In the genomic region with DNA sequence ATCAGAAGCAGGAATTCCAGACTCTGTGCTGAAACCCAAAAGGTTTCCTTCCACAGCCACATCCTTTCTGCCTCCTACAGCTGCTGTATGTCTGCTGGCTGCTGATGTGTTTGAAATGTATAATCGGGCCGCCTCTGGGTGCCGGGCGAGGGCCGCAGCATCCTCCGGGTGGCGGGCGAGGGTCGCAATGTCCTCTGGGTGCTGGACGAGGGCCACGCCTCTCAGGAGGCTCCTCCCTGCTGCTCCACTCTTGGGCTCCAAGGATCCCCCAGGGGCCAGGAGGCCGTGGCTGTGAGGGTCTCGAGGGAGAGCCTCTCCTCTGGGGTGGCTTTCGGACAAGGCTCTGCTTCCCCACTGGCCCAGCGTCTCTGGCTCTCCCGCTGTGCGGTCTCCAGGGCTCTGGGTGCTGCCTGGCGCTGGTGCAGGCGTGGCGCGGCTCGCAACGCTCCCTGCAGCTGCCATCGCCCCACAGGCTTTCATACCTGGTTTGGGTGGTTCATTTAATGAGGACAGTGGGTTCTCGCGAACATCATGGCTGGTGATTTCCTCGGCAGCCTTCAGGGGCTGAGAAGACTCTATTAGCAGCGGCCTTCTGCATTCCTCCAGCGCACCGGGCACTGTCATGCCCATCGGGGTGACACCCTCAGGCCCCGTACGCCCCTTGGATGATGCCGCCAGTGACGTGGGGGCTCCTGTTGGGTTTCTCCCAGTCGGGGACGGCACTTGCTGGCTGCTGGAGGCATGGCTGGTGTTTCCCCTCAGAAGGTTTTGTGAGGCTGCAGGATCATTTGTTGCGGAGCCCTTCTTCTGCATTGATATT, we compare ENCODE assay signal across 16 cellular contexts. TPM values are rescaled to one million over a fixed set of nuclear protein-coding genes. Genes with fewer than 3 reads are reported as not detected.
A peak's percentile ranks its signal among the peaks of the same experiment; 100 is the strongest.
DNase-seq lines count a peak whose midpoint lies in the region; ATAC-seq and TF ChIP-seq lines count a peak whose summit lies in the region.
"Had no signal": no experiment of that assay in that cellular context is flagged by ENCODE, and none has a peak within 500 bp of the region (broad histone marks: within the 10 kb centered on the region; RNA-seq: fewer than 3 reads in every experiment).

No MANE protein-coding gene starts in this region.

- H3K4me1 Mint-ChIP-seq in chondrocyte (ENCODE audit: low read depth), result peaks cover 61% of the 10 kb centered on the region
- H3K4me1 Mint-ChIP-seq in activated T-helper 17 cell treated with anti-CD3 and anti-CD28 coated beads, Interleukin-2, amount 50 U/mL, for 72 hours, result no peaks in the 10 kb centered on the region
- H3K4me1 Mint-ChIP-seq in naive thymus-derived CD4-positive, alpha-beta T cell, result no peaks in the 10 kb centered on the region
- peaks cover 52% of the 10 kb centered on the region for H3K4me1 Mint-ChIP-seq in nephron progenitor cell
- H3K4me1 Mint-ChIP-seq: mesothelial cell of epicardium; stimulated activated naive CD8-positive, alpha-beta T cell treated with anti-CD3 and anti-CD28 coated beads, Interleukin-15, amount 100 ng/mL, for 72 hours had no signal

- no peak for TF ChIP-seq EP300 in suprapubic skin (IDR thresholded peaks at IDR 0.05)

- 90% methylated on average over 11 of the region's 38 CpGs for WGBS in suprapubic skin

- no peaks in the 10 kb centered on the region for H3K36me3 ChIP-seq in suprapubic skin
- H3K36me3 ChIP-seq in naive thymus-derived CD4-positive, alpha-beta T cell (ENCODE audit: control insufficient read depth in 2 of 3, insufficient read depth in 3 of 3, low read length in 3 of 3), result no peaks in the 10 kb centered on the region
- H3K36me3 ChIP-seq: cardiac muscle cell had no signal

- no peak overlapping the region for H3K27ac ChIP-seq in suprapubic skin
- H3K27ac ChIP-seq in naive thymus-derived CD4-positive, alpha-beta T cell (ENCODE audit: low read depth, low read length), result no peak overlapping the region
- H3K27ac ChIP-seq: cardiac muscle cell had no signal

- peaks cover 45% of the 10 kb centered on the region for H3K27me3 ChIP-seq in suprapubic skin
- H3K27me3 ChIP-seq in naive thymus-derived CD4-positive, alpha-beta T cell (ENCODE audit: control insufficient read depth in 2 of 2, insufficient read depth in 2 of 2, low read length in 2 of 2), result no peaks in the 10 kb centered on the region
- H3K27me3 ChIP-seq: cardiac muscle cell had no signal

- no peak overlapping the region for H3K4me3 ChIP-seq in suprapubic skin
- H3K4me3 ChIP-seq in naive thymus-derived CD4-positive, alpha-beta T cell (ENCODE audit: low read length), result no peak overlapping the region
- H3K4me3 ChIP-seq: cardiac muscle cell had no signal

- no peak for ATAC-seq in activated T-helper 17 cell treated with anti-CD3 and anti-CD28 coated beads, Interleukin-2, amount 50 U/mL, for 72 hours (replicated peaks)
- ATAC-seq in naive thymus-derived CD4-positive, alpha-beta T cell, result no peak
- ATAC-seq: stimulated activated naive CD8-positive, alpha-beta T cell treated with anti-CD3 and anti-CD28 coated beads, Interleukin-15, amount 100 ng/mL, for 72 hours had no signal

- DNase-seq in activated effector memory CD4-positive, alpha-beta T cell treated with anti-CD3 and anti-CD28 coated beads, Interleukin-2, amount 50 U/mL, for 16 hours, result peak; percentile 61
- no peak for DNase-seq in activated effector memory CD4-positive, alpha-beta T cell treated with Interleukin-2 at 50 U/mL for 16 hours
- DNase-seq in NCI-H1436 (lab: John Stamatoyannopoulos, UW), result peak; percentile 80
- DNase-seq in chondrocyte (ENCODE audit: low spot score), result peak; percentile 91
- DNase-seq in suprapubic skin (ENCODE audit: low spot score in 2 of 2), result peak; percentile 58 to 76
- DNase-seq in naive thymus-derived CD4-positive, alpha-beta T cell, result no peak
- no peak for DNase-seq in nephron progenitor cell
- DNase-seq: activated CD8-positive, alpha-beta memory T cell treated with anti-CD3 and anti-CD28 coated beads, Interleukin-2, amount 50 U/mL, for 4 hours; DND-41; Kasumi-1; NCI-H2081 treated with DMSO at 0.1 percent for 48 hours; stimulated activated naive CD8-positive, alpha-beta T cell treated with anti-CD3 and anti-CD28 coated beads, Interleukin-15, amount 100 ng/mL, for 72 hours had no signal

- no peak for TF ChIP-seq POLR2A in suprapubic skin (IDR thresholded peaks at IDR 0.05)

- H3K36me3 Mint-ChIP-seq in chondrocyte (ENCODE audit: low read depth) (no peaks in the 10 kb centered on the region), nephron progenitor cell (ENCODE audit: low read depth) (no peaks in the 10 kb centered on the region)
- H3K36me3 Mint-ChIP-seq in activated T-helper 17 cell treated with anti-CD3 and anti-CD28 coated beads, Interleukin-2, amount 50 U/mL, for 72 hours (ENCODE audit: low read depth), result no peaks in the 10 kb centered on the region
- H3K36me3 Mint-ChIP-seq in naive thymus-derived CD4-positive, alpha-beta T cell, result peaks cover 0 to 4% (median 0%) of the 10 kb centered on the region in 5 donors
- H3K36me3 Mint-ChIP-seq: mesothelial cell of epicardium had no signal

- CTCF ChIA-PET in naive thymus-derived CD4-positive, alpha-beta T cell (lab: Charles Lee), result no interaction called here

- POLR2A ChIA-PET in naive thymus-derived CD4-positive, alpha-beta T cell (lab: Charles Lee), result no interaction called here

- intact Hi-C loops in naive thymus-derived CD4-positive, alpha-beta T cell (cut with micrococcal nuclease), result no loop called here

- H3K4me3 Mint-ChIP-seq in chondrocyte (ENCODE audit: unreplicated experiment) (peak overlapping the region; percentile 47), nephron progenitor cell (no peak overlapping the region)
- no peak overlapping the region for H3K4me3 Mint-ChIP-seq in activated T-helper 17 cell treated with anti-CD3 and anti-CD28 coated beads, Interleukin-2, amount 50 U/mL, for 72 hours
- H3K4me3 Mint-ChIP-seq in naive thymus-derived CD4-positive, alpha-beta T cell, result no peak overlapping the region
- H3K4me3 Mint-ChIP-seq: mesothelial cell of epicardium; stimulated activated naive CD8-positive, alpha-beta T cell treated with anti-CD3 and anti-CD28 coated beads, Interleukin-15, amount 100 ng/mL, for 72 hours had no signal

- H3K9me3 Mint-ChIP-seq in chondrocyte (ENCODE audit: low read depth) (no peaks in the 10 kb centered on the region), nephron progenitor cell (no peaks in the 10 kb centered on the region)
- H3K9me3 Mint-ChIP-seq in activated T-helper 17 cell treated with anti-CD3 and anti-CD28 coated beads, Interleukin-2, amount 50 U/mL, for 72 hours, result no peaks in the 10 kb centered on the region
- no peaks in the 10 kb centered on the region for H3K9me3 Mint-ChIP-seq in naive thymus-derived CD4-positive, alpha-beta T cell
- H3K9me3 Mint-ChIP-seq: mesothelial cell of epicardium; stimulated activated naive CD8-positive, alpha-beta T cell treated with anti-CD3 and anti-CD28 coated beads, Interleukin-15, amount 100 ng/mL, for 72 hours had no signal

- peaks cover 17% of the 10 kb centered on the region for H3K4me1 ChIP-seq in suprapubic skin
- no peaks in the 10 kb centered on the region for H3K4me1 ChIP-seq in naive thymus-derived CD4-positive, alpha-beta T cell (ENCODE audit: control insufficient read depth in 2 of 2, insufficient read depth in 2 of 2, low read length in 2 of 2)

- H3K27ac Mint-ChIP-seq in chondrocyte (ENCODE audit: unreplicated experiment) (peak overlapping the region; percentile 75), nephron progenitor cell (no peak overlapping the region)
- H3K27ac Mint-ChIP-seq in activated T-helper 17 cell treated with anti-CD3 and anti-CD28 coated beads, Interleukin-2, amount 50 U/mL, for 72 hours, result no peak overlapping the region
- no peak overlapping the region for H3K27ac Mint-ChIP-seq in naive thymus-derived CD4-positive, alpha-beta T cell
- H3K27ac Mint-ChIP-seq: mesothelial cell of epicardium; stimulated activated naive CD8-positive, alpha-beta T cell treated with anti-CD3 and anti-CD28 coated beads, Interleukin-15, amount 100 ng/mL, for 72 hours had no signal

- H3K9me3 ChIP-seq in suprapubic skin, result no peaks in the 10 kb centered on the region
- H3K9me3 ChIP-seq in naive thymus-derived CD4-positive, alpha-beta T cell (ENCODE audit: control insufficient read depth in 2 of 3, low read length in 3 of 3), result no peaks in the 10 kb centered on the region

- TF ChIP-seq CTCF in chondrocyte (IDR thresholded peaks at IDR 0.05) (no peak), suprapubic skin (IDR thresholded peaks at IDR 0.05) (no peak), nephron progenitor cell (IDR thresholded peaks at IDR 0.05) (no peak)

- H3K27me3 Mint-ChIP-seq in chondrocyte (ENCODE audit: low read depth) (no peaks in the 10 kb centered on the region), nephron progenitor cell (ENCODE audit: low read depth, poor library complexity) (peaks cover 8% of the 10 kb centered on the region)
- H3K27me3 Mint-ChIP-seq in activated T-helper 17 cell treated with anti-CD3 and anti-CD28 coated beads, Interleukin-2, amount 50 U/mL, for 72 hours, result no peaks in the 10 kb centered on the region
- peaks cover 0 to 12% (median 5%) of the 10 kb centered on the region in 5 donors for H3K27me3 Mint-ChIP-seq in naive thymus-derived CD4-positive, alpha-beta T cell

RNA-seq across cellular contexts. Expression of gene GRTP1, which starts 41.8 kb away (rescaled TPM):
- total RNA-seq in chondrocyte (1.3 to 1.7 TPM (median 1.7 TPM) in 3 replicates), suprapubic skin (10 to 100 TPM; 23.5 to 40.8 (median 32.2) TPM)
- total RNA-seq in activated T-helper 17 cell treated with anti-CD3 and anti-CD28 coated beads, Interleukin-2, amount 50 U/mL, for 72 hours, result under 1 TPM in 1 of 2 donors, not detected in 1; 0.26 TPM
- 1 to 10 TPM in 2 of 5 experiments, under 1 TPM in 2, not detected in 1; 0.44 to 1.4 (median 1.1) TPM for total RNA-seq in naive thymus-derived CD4-positive, alpha-beta T cell
- 1 to 10 TPM; 1.3 to 2.2 TPM for polyA plus RNA-seq in naive thymus-derived CD4-positive, alpha-beta T cell
- total RNA-seq: glomerular endothelial cell had no signal

RNA-seq across cellular contexts. Expression of gene ADPRHL1, which starts 47.6 kb away (rescaled TPM):
- total RNA-seq in chondrocyte (6.3 to 8.8 TPM (median 8.4 TPM) in 3 replicates), suprapubic skin (1 to 10 TPM; 2.5 to 8.6 (median 5.5) TPM)
- under 1 TPM; 0.40 to 0.69 TPM for total RNA-seq in activated T-helper 17 cell treated with anti-CD3 and anti-CD28 coated beads, Interleukin-2, amount 50 U/mL, for 72 hours
- 1 to 10 TPM in 3 of 5 experiments, under 1 TPM in 2; 0.12 to 2.0 (median 1.5) TPM for total RNA-seq in naive thymus-derived CD4-positive, alpha-beta T cell
- under 1 TPM in 1 of 2 donors, not detected in 1; 0.37 TPM for polyA plus RNA-seq in naive thymus-derived CD4-positive, alpha-beta T cell

Comparison
In these comparisons a context has a peak if more than half of its experiments do, and no peak if none do; other contexts are left out.
1. DNase-seq: peak in activated effector memory CD4-positive, alpha-beta T cell treated with anti-CD3 and anti-CD28 coated beads, Interleukin-2, amount 50 U/mL, for 16 hours (single experiment), NCI-H1436 (single experiment), chondrocyte (single experiment) and suprapubic skin (2 of 2); none in activated effector memory CD4-positive, alpha-beta T cell treated with Interleukin-2 at 50 U/mL for 16 hours (single experiment), naive thymus-derived CD4-positive, alpha-beta T cell (0 of 9) and nephron progenitor cell (single experiment).